8 cellular contexts compared by ENCODE assay signal in the genomic region with DNA sequence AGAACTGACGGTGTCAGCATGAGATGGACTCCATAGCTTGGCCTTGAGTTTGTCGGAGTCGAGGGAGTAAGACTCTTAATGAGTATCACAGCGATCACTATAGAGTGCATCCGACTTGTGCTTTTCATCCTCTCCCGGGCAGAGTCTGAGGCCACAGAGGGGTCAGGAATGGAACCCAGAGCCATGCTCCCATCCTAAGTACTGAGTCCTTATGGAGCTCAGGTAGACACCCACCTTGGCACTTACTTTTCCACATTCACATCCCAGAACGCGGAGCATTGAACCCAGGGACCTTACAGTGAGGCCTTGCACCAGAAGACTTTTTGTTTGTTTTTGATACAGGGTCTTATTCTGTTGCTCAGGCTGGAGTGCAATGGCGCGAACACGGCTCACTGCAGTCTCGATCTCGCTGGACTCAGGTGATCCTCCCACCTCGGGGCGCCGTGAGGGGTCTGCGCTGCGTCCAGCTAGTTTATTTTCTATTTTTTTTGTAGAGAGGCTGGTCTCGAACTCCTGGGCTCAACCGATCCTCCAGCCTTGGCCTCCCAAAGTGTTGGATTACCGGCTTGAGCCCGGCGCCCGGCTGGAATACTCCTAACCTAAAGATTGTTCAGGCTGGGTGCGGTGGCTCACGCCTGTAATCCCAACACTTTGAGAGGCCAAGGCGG. TPM values are rescaled to one million over a fixed set of nuclear protein-coding genes. Genes with fewer than 3 reads are reported as not detected.
DNase-seq lines count a peak whose midpoint lies in the region; ATAC-seq lines count a peak whose summit lies in the region.

No MANE protein-coding gene starts in this region.

- POLR2A ChIA-PET in CD8-positive, alpha-beta memory T cell (lab: Charles Lee), result interaction anchor here (0.5 to 3.2 kb wide), 4 partner anchors 26 to 978 kb away, joined by 3 to 36 read pairs (median 12); a partner anchor contains a TSS

- peak overlapping the region; percentile 79 to 97 (median 92) for H3K27ac Mint-ChIP-seq in CD8-positive, alpha-beta memory T cell

- H3K9me3 Mint-ChIP-seq in CD8-positive, alpha-beta memory T cell, result no peaks in the 10 kb centered on the region

- no peaks in the 10 kb centered on the region for H3K9me3 ChIP-seq in CD8-positive, alpha-beta memory T cell (ENCODE audit: low read length)
- H3K9me3 ChIP-seq in effector memory CD4-positive, alpha-beta T cell (ENCODE audit: control insufficient read depth, low read length), result no peaks in the 10 kb centered on the region
- no peaks in the 10 kb centered on the region for H3K9me3 ChIP-seq in muscle layer of colon (ENCODE audit: low read length)

- H3K27ac ChIP-seq in CD8-positive, alpha-beta memory T cell (ENCODE audit: low read depth, low read length), result peak overlapping the region; percentile 73
- H3K27ac ChIP-seq in effector memory CD4-positive, alpha-beta T cell (ENCODE audit: insufficient read depth, low read length, poor library complexity, severe bottlenecking), result peak overlapping the region; percentile 83
- peak overlapping the region; percentile 87 for H3K27ac ChIP-seq in muscle layer of colon (ENCODE audit: low read depth, low read length)

- no peak for DNase-seq in CD8-positive, alpha-beta memory T cell
- DNase-seq in OCI-M1 (lab: John Stamatoyannopoulos, UW) (peak; percentile 76), hepatic stellate cell (ENCODE audit: low spot score) (no peak)
- no peak for DNase-seq in effector memory CD4-positive, alpha-beta T cell

- H3K4me3 Mint-ChIP-seq in CD8-positive, alpha-beta memory T cell, result peak overlapping the region; percentile 81 to 96 (median 92)

- peaks cover 2 to 24% (median 8%) of the 10 kb centered on the region in 3 donors for H3K36me3 Mint-ChIP-seq in CD8-positive, alpha-beta memory T cell

- peaks cover 46% of the 10 kb centered on the region for H3K4me1 ChIP-seq in CD8-positive, alpha-beta memory T cell (ENCODE audit: insufficient read depth, low read length)
- peaks cover 20% of the 10 kb centered on the region for H3K4me1 ChIP-seq in effector memory CD4-positive, alpha-beta T cell (ENCODE audit: control insufficient read depth, insufficient read depth, low read length, poor library complexity, severe bottlenecking)
- peaks cover 36% of the 10 kb centered on the region for H3K4me1 ChIP-seq in muscle layer of colon (ENCODE audit: insufficient read depth, low read length)

- H3K27me3 ChIP-seq in CD8-positive, alpha-beta memory T cell (ENCODE audit: insufficient read depth, low read length, poor library complexity, severe bottlenecking), result no peaks in the 10 kb centered on the region
- no peaks in the 10 kb centered on the region for H3K27me3 ChIP-seq in effector memory CD4-positive, alpha-beta T cell (replicated peaks; ENCODE audit: control insufficient read depth, insufficient read depth, low read length, poor library complexity, severe bottlenecking)
- no peaks in the 10 kb centered on the region for H3K27me3 ChIP-seq in muscle layer of colon (ENCODE audit: control insufficient read depth in 1 of 2, insufficient read depth in 2 of 2, low read length in 2 of 2)

- H3K4me3 ChIP-seq in CD8-positive, alpha-beta memory T cell (ENCODE audit: low read length), result peak overlapping the region; percentile 86
- H3K4me3 ChIP-seq in effector memory CD4-positive, alpha-beta T cell (ENCODE audit: insufficient read depth, low read depth, low read length, poor library complexity, severe bottlenecking), result peak overlapping the region; percentile 82
- peak overlapping the region; percentile 73 to 91 for H3K4me3 ChIP-seq in muscle layer of colon (ENCODE audit: low read depth in 1 of 2, low read length in 2 of 2)

- H3K4me1 Mint-ChIP-seq in CD8-positive, alpha-beta memory T cell, result peaks cover 46 to 61% (median 54%) of the 10 kb centered on the region in 3 donors

- CTCF ChIA-PET in CD8-positive, alpha-beta memory T cell (lab: Charles Lee), result interaction anchor here (0.7 to 4.9 kb wide), 16 partner anchors 11 to 421 kb away, joined by 3 to 36 read pairs (median 4); a partner anchor contains a TSS

- ATAC-seq in GM21737 (IDR thresholded peaks at IDR 0.05; ENCODE audit: unreplicated experiment) (peak; percentile 15), GM19023 (IDR thresholded peaks at IDR 0.05; ENCODE audit: unreplicated experiment) (no peak), HG02970 (IDR thresholded peaks at IDR 0.05; ENCODE audit: low FRiP score, unreplicated experiment) (no peak)

- H3K36me3 ChIP-seq in CD8-positive, alpha-beta memory T cell (ENCODE audit: insufficient read depth, low read length), result peaks cover 16% of the 10 kb centered on the region
- peaks cover 6% of the 10 kb centered on the region for H3K36me3 ChIP-seq in effector memory CD4-positive, alpha-beta T cell (ENCODE audit: control insufficient read depth, insufficient read depth, low read length)
- H3K36me3 ChIP-seq in muscle layer of colon (ENCODE audit: insufficient read depth, low read length), result peaks cover 7% of the 10 kb centered on the region

- H3K27me3 Mint-ChIP-seq in CD8-positive, alpha-beta memory T cell, result peaks cover 0 to 3% of the 10 kb centered on the region in 2 donors

- peak overlapping the region; percentile 59 for H3K9ac ChIP-seq in muscle layer of colon (ENCODE audit: low read length)

RNA-seq across cellular contexts. Expression of a gene that starts 0.7 kb away (rescaled TPM):
- total RNA-seq in CD8-positive, alpha-beta memory T cell, result 100 to 1,000 TPM; 269 to 272 TPM
- 214 TPM for polyA plus RNA-seq in CD8-positive, alpha-beta memory T cell

RNA-seq across cellular contexts. Expression of a gene that starts 24.0 kb away (rescaled TPM):
- 10 to 100 TPM; 28.6 to 30.6 TPM for total RNA-seq in CD8-positive, alpha-beta memory T cell
- polyA plus RNA-seq in CD8-positive, alpha-beta memory T cell, result 29.8 TPM

RNA-seq across cellular contexts. Expression of a gene that starts 24.1 kb away (rescaled TPM):
- total RNA-seq in CD8-positive, alpha-beta memory T cell, result 10 to 100 TPM; 87.0 to 88.1 TPM
- 51.6 TPM for polyA plus RNA-seq in CD8-positive, alpha-beta memory T cell

RNA-seq across cellular contexts. Expression of a gene that starts 25.6 kb away (rescaled TPM):
- 100 to 1,000 TPM; 288 to 296 TPM for total RNA-seq in CD8-positive, alpha-beta memory T cell
- 304 TPM for polyA plus RNA-seq in CD8-positive, alpha-beta memory T cell

RNA-seq across cellular contexts. Expression of a gene that starts 32.4 kb away (rescaled TPM):
- 100 to 1,000 TPM; 475 TPM for total RNA-seq in CD8-positive, alpha-beta memory T cell
- polyA plus RNA-seq in CD8-positive, alpha-beta memory T cell, result 785 TPM
